ENCODE assay signal across 1 cellular context in the genomic region with DNA sequence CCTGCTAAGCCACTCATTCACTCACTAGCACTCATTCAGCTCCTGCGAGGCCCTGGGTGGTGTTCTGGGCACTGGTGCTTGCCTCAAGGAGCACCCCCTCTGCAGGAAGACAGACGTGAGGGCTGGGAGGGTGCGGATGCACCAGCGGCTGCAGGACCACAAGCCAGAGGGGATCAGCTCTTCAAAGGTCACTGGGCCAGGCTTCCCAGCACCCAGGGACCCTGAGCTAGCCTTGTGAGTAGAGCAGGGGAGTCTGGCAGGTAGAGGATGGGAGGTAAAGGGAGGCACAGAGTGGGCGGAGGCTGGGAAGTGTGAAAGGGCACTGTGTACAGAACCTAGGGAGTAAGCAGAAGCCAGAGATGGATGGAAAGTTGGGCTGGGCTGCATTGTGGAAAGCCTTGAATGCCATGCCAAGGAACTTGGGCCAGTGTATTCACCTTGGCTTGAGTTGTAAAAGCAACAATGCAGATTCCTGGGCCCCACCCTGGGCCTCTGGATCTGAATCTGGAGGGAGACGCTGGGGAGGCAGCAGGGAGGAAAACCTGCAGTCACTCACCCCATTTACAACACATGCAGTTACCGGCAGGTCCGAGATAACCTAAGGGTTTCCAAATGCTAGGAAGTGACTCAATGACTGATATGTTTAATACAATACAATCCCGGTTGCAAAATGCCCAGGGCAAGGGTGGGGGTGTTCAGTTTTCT.
TF ChIP-seq lines count a peak whose summit lies in the region.

No MANE protein-coding gene starts in this region.

TF ChIP-seq in endothelial cell of umbilical vein, 7 proteins besides CTCF, POLR2A, EP300 and RAD21 (continued from another document):
- TF ChIP-seq, protein P1, sequence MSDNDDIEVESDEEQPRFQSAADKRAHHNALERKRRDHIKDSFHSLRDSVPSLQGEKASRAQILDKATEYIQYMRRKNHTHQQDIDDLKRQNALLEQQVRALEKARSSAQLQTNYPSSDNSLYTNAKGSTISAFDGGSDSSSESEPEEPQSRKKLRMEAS (IDR thresholded peaks at IDR 0.05; ENCODE audit: insufficient read depth, insufficient read length), result no peak
- TF ChIP-seq GATA2 (IDR thresholded peaks at IDR 0.05; ENCODE audit: insufficient read depth, insufficient read length, low read depth, low read length) (peak; percentile 84), JUN (IDR thresholded peaks at IDR 0.05; ENCODE audit: borderline replicate concordance, insufficient read depth, insufficient read length, low read depth) (peak; percentile 69)
TF ChIP-seq in endothelial cell of umbilical vein: peak in this region for 4.
